Comparison of ENCODE assay signal across 21 cellular contexts in genomic region chr17:44105941-44106340, GRCh38. TPM values are rescaled to one million over a fixed set of nuclear protein-coding genes. Genes with fewer than 3 reads are reported as not detected.
DNase-seq lines count a peak whose midpoint lies in the region; ATAC-seq and TF ChIP-seq lines count a peak whose summit lies in the region.
"Had no signal": no experiment of that assay in that cellular context is flagged by ENCODE, and none has a peak within 500 bp of the region (broad histone marks: within the 10 kb centered on the region; RNA-seq: fewer than 3 reads in every experiment).

No MANE protein-coding gene starts in this region.

- no peak overlapping the region for H3K4me3 Mint-ChIP-seq in endothelial cell (ENCODE audit: unreplicated experiment)
- H3K4me3 Mint-ChIP-seq: activated CD8-positive, alpha-beta T cell treated with anti-CD3 and anti-CD28 coated beads for 36 hours; activated naive CD4-positive, alpha-beta T cell treated with anti-CD3 and anti-CD28 coated beads, Interleukin-2, amount 10 ng/mL, durations not matched to agents 7 days and 5 days; activated T-cell treated with anti-CD3 and anti-CD28 coated beads, Interleukin-2, amount 50 U/mL, for 24 hours; neural progenitor cell had no signal

- peaks cover 35% of the 10 kb centered on the region for H3K4me1 Mint-ChIP-seq in endothelial cell (ENCODE audit: unreplicated experiment)

- H3K4me3 ChIP-seq in cardiac muscle cell: no peak overlapping the region
- H3K4me3 ChIP-seq in thoracic aorta: no peak overlapping the region
- H3K4me3 ChIP-seq: colonic mucosa, GM12878, neural progenitor cell, tibial nerve had no signal

- no peak for DNase-seq in cardiac muscle cell (ENCODE audit: low read depth in 1 of 2, low spot score in 1 of 2)
- no peak for DNase-seq in Right ventricle myocardium inferior (ENCODE audit: missing footprints)
- DNase-seq in endothelial cell (ENCODE audit: low spot score): no peak
- DNase-seq in thoracic aorta (ENCODE audit: low spot score): no peak
- no peak for DNase-seq in amniotic stem cell (lab: John Stamatoyannopoulos, UW)
- no peak for DNase-seq in left colon
- DNase-seq: activated CD4-positive, CD25-positive, alpha-beta regulatory T cell; activated CD8-positive, alpha-beta T cell treated with anti-CD3 and anti-CD28 coated beads for 36 hours; activated naive CD4-positive, alpha-beta T cell treated with anti-CD3 and anti-CD28 coated beads, Interleukin-2, amount 10 ng/mL, durations not matched to agents 7 days and 5 days; activated T-cell treated with anti-CD3 and anti-CD28 coated beads, Interleukin-2, amount 50 U/mL, for 24 hours; C1 segment of cervical spinal cord; colonic mucosa; GF-D8; HCEC 1CT; NCI-H187 treated with DMSO at 0.1 percent for 48 hours; NCI-H446 treated with DMSO at 0.1 percent for 48 hours; SIG-M5 had no signal

- H3K36me3 Mint-ChIP-seq in endothelial cell (ENCODE audit: low read depth, unreplicated experiment): no peaks in the 10 kb centered on the region
- H3K36me3 Mint-ChIP-seq: neural progenitor cell had no signal

- no peaks in the 10 kb centered on the region for H3K27me3 ChIP-seq in cardiac muscle cell
- no peaks in the 10 kb centered on the region for H3K27me3 ChIP-seq in thoracic aorta (replicated peaks; ENCODE audit: insufficient read depth)
- H3K27me3 ChIP-seq: colonic mucosa, neural progenitor cell, tibial nerve had no signal

- H3K9me3 ChIP-seq in cardiac muscle cell (ENCODE audit: low read depth): no peaks in the 10 kb centered on the region
- no peaks in the 10 kb centered on the region for H3K9me3 ChIP-seq in thoracic aorta
- H3K9me3 ChIP-seq: colonic mucosa, tibial nerve had no signal

- H3K36me3 ChIP-seq in cardiac muscle cell (no peaks in the 10 kb centered on the region), thoracic aorta (no peaks in the 10 kb centered on the region)
- H3K36me3 ChIP-seq: colonic mucosa, neural progenitor cell had no signal

- peaks cover 3% of the 10 kb centered on the region for H3K27me3 Mint-ChIP-seq in endothelial cell (ENCODE audit: unreplicated experiment)
- H3K27me3 Mint-ChIP-seq: activated CD8-positive, alpha-beta T cell treated with anti-CD3 and anti-CD28 coated beads for 36 hours; activated naive CD4-positive, alpha-beta T cell treated with anti-CD3 and anti-CD28 coated beads, Interleukin-2, amount 10 ng/mL, durations not matched to agents 7 days and 5 days; activated T-cell treated with anti-CD3 and anti-CD28 coated beads, Interleukin-2, amount 50 U/mL, for 24 hours; IgD-negative memory B cell had no signal

- TF ChIP-seq CTCF in cardiac muscle cell (IDR thresholded peaks at IDR 0.05; ENCODE audit: low read depth, low read length) (no peak), endothelial cell (IDR thresholded peaks at IDR 0.05; ENCODE audit: unreplicated experiment) (no peak), thoracic aorta (IDR thresholded peaks at IDR 0.05) (no peak)

- intact Hi-C loops in Right ventricle myocardium inferior (cut with DNase I): no loop called here
- intact Hi-C loops in left colon (cut with DNase I, micrococcal nuclease): no loop called here

- H3K9me3 Mint-ChIP-seq in endothelial cell (ENCODE audit: unreplicated experiment): no peaks in the 10 kb centered on the region
- H3K9me3 Mint-ChIP-seq: activated CD8-positive, alpha-beta T cell treated with anti-CD3 and anti-CD28 coated beads for 36 hours; activated naive CD4-positive, alpha-beta T cell treated with anti-CD3 and anti-CD28 coated beads, Interleukin-2, amount 10 ng/mL, durations not matched to agents 7 days and 5 days; activated T-cell treated with anti-CD3 and anti-CD28 coated beads, Interleukin-2, amount 50 U/mL, for 24 hours; IgD-negative memory B cell; neural progenitor cell had no signal

- H3K27ac ChIP-seq in cardiac muscle cell (peak overlapping the region; percentile 51), thoracic aorta (peak overlapping the region; percentile 28 to 97)
- H3K27ac ChIP-seq: colonic mucosa, neural progenitor cell had no signal

- H3K27ac Mint-ChIP-seq in endothelial cell (ENCODE audit: unreplicated experiment): peak overlapping the region; percentile 72
- H3K27ac Mint-ChIP-seq: activated CD8-positive, alpha-beta T cell treated with anti-CD3 and anti-CD28 coated beads for 36 hours; activated naive CD4-positive, alpha-beta T cell treated with anti-CD3 and anti-CD28 coated beads, Interleukin-2, amount 10 ng/mL, durations not matched to agents 7 days and 5 days; activated T-cell treated with anti-CD3 and anti-CD28 coated beads, Interleukin-2, amount 50 U/mL, for 24 hours; IgD-negative memory B cell; neural progenitor cell had no signal

- H3K4me1 ChIP-seq in cardiac muscle cell (ENCODE audit: low read depth): peaks cover 71% of the 10 kb centered on the region
- H3K4me1 ChIP-seq in thoracic aorta (ENCODE audit: control insufficient read depth in 1 of 2, low read depth in 2 of 2): peaks cover 48 to 68% of the 10 kb centered on the region in 2 donors

- ATAC-seq in Right ventricle myocardium inferior (no peak), thoracic aorta (ENCODE audit: insufficient number of reproducible peaks, low FRiP score, low read depth) (no peak), left colon (no peak)
- ATAC-seq: activated CD8-positive, alpha-beta T cell treated with anti-CD3 and anti-CD28 coated beads for 36 hours; GM12878 had no signal

RNA-seq across cellular contexts. Expression of gene HDAC5, which starts 17.5 kb away (rescaled TPM):
- total RNA-seq in cardiac muscle cell (164 and 300 TPM in 2 replicates), Right ventricle myocardium inferior (67.5 TPM), endothelial cell (ENCODE audit: unreplicated experiment) (51.4 TPM), thoracic aorta (100 to 1,000 TPM in 1 of 2 donors, 10 to 100 TPM in 1; 76.9 to 115 TPM), left colon (10 to 100 TPM; 13.8 to 42.8 TPM)
- polyA plus RNA-seq in cardiac muscle cell: 94.1 and 209 TPM in 2 replicates

RNA-seq across cellular contexts. Expression of gene G6PC3, which starts 35.4 kb away (rescaled TPM):
- total RNA-seq in cardiac muscle cell: 93.1 and 95.3 TPM in 2 replicates
- 162 and 234 TPM in 2 replicates for polyA plus RNA-seq in cardiac muscle cell
- total RNA-seq in Right ventricle myocardium inferior: 30.4 TPM
- 113 TPM for total RNA-seq in endothelial cell (ENCODE audit: unreplicated experiment)
- total RNA-seq in thoracic aorta: 10 to 100 TPM; 26.4 to 54.6 TPM
- 10 to 100 TPM; 31.2 to 38.2 TPM for total RNA-seq in left colon

RNA-seq across cellular contexts. Expression of gene HROB, which starts 35.8 kb away (rescaled TPM):
- total RNA-seq in cardiac muscle cell (3.6 and 9.6 TPM in 2 replicates), Right ventricle myocardium inferior (2.0 TPM), endothelial cell (ENCODE audit: unreplicated experiment) (6.1 TPM), thoracic aorta (1 to 10 TPM in 1 of 2 donors, under 1 TPM in 1; 0.85 to 2.6 TPM), left colon (1 to 10 TPM in 1 of 2 donors, under 1 TPM in 1; 0.78 to 3.6 TPM)
- 7.8 and 15.6 TPM in 2 replicates for polyA plus RNA-seq in cardiac muscle cell

RNA-seq across cellular contexts. Expression of gene LSM12, which starts 39.5 kb away (rescaled TPM):
- total RNA-seq in cardiac muscle cell: 31.0 and 45.3 TPM in 2 replicates
- 46.5 and 60.7 TPM in 2 replicates for polyA plus RNA-seq in cardiac muscle cell
- 47.6 TPM for total RNA-seq in Right ventricle myocardium inferior
- 63.0 TPM for total RNA-seq in endothelial cell (ENCODE audit: unreplicated experiment)
- total RNA-seq in thoracic aorta: 10 to 100 TPM; 24.9 to 30.8 TPM
- total RNA-seq in left colon: 10 to 100 TPM; 43.4 to 59.7 TPM
